22 cellular contexts compared by ENCODE assay signal in the genomic region with DNA sequence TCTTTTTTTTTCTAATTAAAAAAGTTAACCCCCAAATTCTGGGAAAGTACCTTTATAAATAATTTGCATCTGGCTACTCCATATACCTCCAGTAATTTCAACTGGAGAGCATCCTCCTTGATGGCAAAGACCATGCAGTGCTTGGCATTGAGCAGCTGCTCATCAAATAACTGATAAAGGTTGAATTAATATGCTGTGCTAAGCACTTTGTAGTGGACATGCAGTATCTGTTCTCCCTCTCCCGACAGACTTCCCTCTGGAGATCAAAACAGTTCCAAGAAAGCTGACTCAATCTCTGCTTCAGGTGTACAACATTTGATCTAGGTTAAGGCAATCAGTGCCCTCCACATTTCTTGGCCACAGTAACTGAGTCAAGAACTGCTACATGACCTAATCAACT.
"Had no signal": no experiment of that assay in that cellular context is flagged by ENCODE, and none has a peak within 500 bp of the region (broad histone marks: within the 10 kb centered on the region; RNA-seq: fewer than 3 reads in every experiment).

No MANE protein-coding gene starts in this region.

- H3K4me3 ChIP-seq: esophagus muscularis mucosa, hepatocyte, mucosa of descending colon, neural progenitor cell, ovary, skin epidermis, testis, tibial nerve, upper lobe of right lung, vagina had no signal

- DNase-seq: effector memory CD8-positive, alpha-beta T cell; foreskin fibroblast; head of caudate nucleus; kidney glomerular epithelial cell; mucosa of descending colon; naive thymus-derived CD8-positive, alpha-beta T cell; nucleus accumbens; ovary; stimulated activated CD4-positive, alpha-beta T cell treated with anti-CD3 and anti-CD28 coated beads, Interleukin-2, amount 100 ng/mL, for 24 hours; stimulated activated CD4-positive, alpha-beta T cell treated with anti-CD3 and anti-CD28 coated beads, Interleukin-4, amount 100 ng/mL, for 4 hours; stimulated activated naive B cell treated with anti-CD40 and anti-IgM and Interleukin-4, amounts not matched to agents 10 μg/mL and 1 μg/mL and 100 μg/mL, for 72 hours; stimulated activated naive CD8-positive, alpha-beta T cell treated with anti-CD3 and anti-CD28 coated beads, Interleukin-15, amount 100 ng/mL, for 72 hours; testis; upper lobe of right lung had no signal

- H3K4me2 ChIP-seq: neural progenitor cell had no signal

- H3K36me3 ChIP-seq: neural progenitor cell, ovary had no signal

- H3K9ac ChIP-seq: neural progenitor cell had no signal

- H3K27ac ChIP-seq: epithelial cell of prostate, esophagus muscularis mucosa, hepatocyte, neural progenitor cell, ovary, skin epidermis, testis, tibial nerve, upper lobe of right lung, vagina had no signal

- H2AFZ ChIP-seq: hepatocyte, neural progenitor cell had no signal

- H3K27me3 ChIP-seq: esophagus muscularis mucosa, hepatocyte, ovary, testis, tibial nerve, upper lobe of right lung, vagina had no signal

- H3K9me3 ChIP-seq: esophagus muscularis mucosa, mucosa of descending colon, ovary, testis, tibial nerve, upper lobe of right lung, vagina had no signal

- ATAC-seq: effector memory CD8-positive, alpha-beta T cell; mucosa of descending colon; naive thymus-derived CD8-positive, alpha-beta T cell; sciatic nerve; stimulated activated naive B cell treated with anti-CD40 and anti-IgM and Interleukin-4, amounts not matched to agents 10 μg/mL and 1 μg/mL and 100 μg/mL, for 72 hours; stimulated activated naive CD8-positive, alpha-beta T cell treated with anti-CD3 and anti-CD28 coated beads, Interleukin-15, amount 100 ng/mL, for 72 hours; upper lobe of right lung had no signal
